21 cellular contexts compared by ENCODE assay signal in the genomic region with DNA sequence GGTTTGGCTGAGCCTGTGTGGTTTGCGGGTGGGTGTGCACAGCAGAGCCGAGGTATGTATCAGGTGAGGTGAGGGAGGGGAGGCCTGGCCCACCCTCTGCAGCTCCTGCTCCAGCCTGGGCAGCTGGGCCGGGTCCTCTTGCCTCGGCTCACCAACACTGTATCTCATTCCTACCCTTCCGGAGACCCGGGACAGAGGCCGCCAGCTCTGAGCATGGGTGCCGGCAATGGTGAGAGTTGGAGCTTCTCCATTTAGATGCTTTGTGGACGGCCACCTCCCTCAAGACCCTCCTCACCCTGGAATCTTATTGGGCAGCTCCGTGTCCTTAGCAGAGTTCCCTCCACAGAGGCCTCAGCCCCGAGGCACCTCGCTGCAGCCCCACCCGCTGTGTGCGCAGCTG. TPM values are rescaled to one million over a fixed set of nuclear protein-coding genes. Genes with fewer than 3 reads are reported as not detected.
A peak's percentile ranks its signal among the peaks of the same experiment; 100 is the strongest.
DNase-seq lines count a peak whose midpoint lies in the region; ATAC-seq and TF ChIP-seq lines count a peak whose summit lies in the region.
"Had no signal": no experiment of that assay in that cellular context is flagged by ENCODE, and none has a peak within 500 bp of the region (broad histone marks: within the 10 kb centered on the region; RNA-seq: fewer than 3 reads in every experiment).

No MANE protein-coding gene starts in this region.

- peak overlapping the region; percentile 67 for H2BK12ac ChIP-seq in neuronal stem cell (ENCODE audit: low read length)

- TF ChIP-seq CTCF in thoracic aorta (IDR thresholded peaks at IDR 0.05) = no peak

- no peaks in the 10 kb centered on the region for H3K27me3 Mint-ChIP-seq in activated CD8-positive, alpha-beta T cell treated with anti-CD3 and anti-CD28 coated beads, Interleukin-2, amount 10 ng/mL, durations not matched to agents 7 days and 5 days (ENCODE audit: low read depth)
- H3K27me3 Mint-ChIP-seq in activated CD4-positive, alpha-beta T cell treated with anti-CD3 and anti-CD28 coated beads, Interleukin-2, amount 10 ng/mL, durations not matched to agents 7 days and 5 days = no peaks in the 10 kb centered on the region
- H3K27me3 Mint-ChIP-seq: CD4-positive, CD25-positive, alpha-beta regulatory T cell had no signal

- no peak overlapping the region for H4K8ac ChIP-seq in neuronal stem cell (ENCODE audit: low read depth, low read length)

- peaks cover 43% of the 10 kb centered on the region for H3K4me1 ChIP-seq in BLaER1
- peaks cover 1 to 10% of the 10 kb centered on the region in 2 donors for H3K4me1 ChIP-seq in neuronal stem cell (ENCODE audit: control insufficient read depth in 2 of 2, insufficient read depth in 1 of 2, low read depth in 1 of 2, low read length in 2 of 2)
- peaks cover 12 to 45% of the 10 kb centered on the region in 2 donors for H3K4me1 ChIP-seq in thoracic aorta (ENCODE audit: control insufficient read depth in 1 of 2, low read depth in 2 of 2)
- H3K4me1 ChIP-seq: BE2C, Caco-2, HAP-1 had no signal

- no peak for ATAC-seq in thoracic aorta (ENCODE audit: insufficient number of reproducible peaks, low FRiP score, low read depth)
- ATAC-seq in activated CD8-positive, alpha-beta T cell treated with anti-CD3 and anti-CD28 coated beads, Interleukin-2, amount 10 ng/mL, durations not matched to agents 7 days and 5 days = no peak
- ATAC-seq: A549; CD8-positive, alpha-beta T cell; GM23338 had no signal

- H2BK5ac ChIP-seq in neuronal stem cell (ENCODE audit: low read length) = no peak overlapping the region

- POLR2A ChIA-PET in activated CD8-positive, alpha-beta T cell treated with anti-CD3 and anti-CD28 coated beads, Interleukin-2, amount 10 ng/mL, durations not matched to agents 7 days and 5 days (lab: Charles Lee) = no interaction called here
- POLR2A ChIA-PET in activated CD4-positive, alpha-beta T cell treated with anti-CD3 and anti-CD28 coated beads, Interleukin-2, amount 10 ng/mL, durations not matched to agents 7 days and 5 days (lab: Charles Lee) = no interaction called here

- H3K4me3 ChIP-seq in BLaER1 (no peak overlapping the region), neuronal stem cell (ENCODE audit: low read length in 2 of 2) (no peak overlapping the region), thoracic aorta (no peak overlapping the region)
- H3K4me3 ChIP-seq: A549, GM23338, HAP-1 had no signal

- H3K79me1 ChIP-seq in neuronal stem cell (ENCODE audit: low read depth, low read length) = no peaks in the 10 kb centered on the region

- H3K9ac ChIP-seq in BLaER1 (no peak overlapping the region), neuronal stem cell (ENCODE audit: low read depth, low read length, poor library complexity) (peak overlapping the region; percentile 68)

- no peaks in the 10 kb centered on the region for H3K4me1 Mint-ChIP-seq in activated CD8-positive, alpha-beta T cell treated with anti-CD3 and anti-CD28 coated beads, Interleukin-2, amount 10 ng/mL, durations not matched to agents 7 days and 5 days (ENCODE audit: low read depth)
- H3K4me1 Mint-ChIP-seq in activated CD4-positive, alpha-beta T cell treated with anti-CD3 and anti-CD28 coated beads, Interleukin-2, amount 10 ng/mL, durations not matched to agents 7 days and 5 days = no peaks in the 10 kb centered on the region
- H3K4me1 Mint-ChIP-seq: CD4-positive, CD25-positive, alpha-beta regulatory T cell had no signal

- H3K27me3 ChIP-seq in BLaER1 = no peaks in the 10 kb centered on the region
- peaks cover 2 to 48% (median 11%) of the 10 kb centered on the region in 3 experiments for H3K27me3 ChIP-seq in neuronal stem cell (ENCODE audit: control insufficient read depth in 3 of 3, insufficient read depth in 3 of 3, low read depth in 1 of 3, low read length in 3 of 3)
- H3K27me3 ChIP-seq in thoracic aorta (replicated peaks; ENCODE audit: insufficient read depth) = no peaks in the 10 kb centered on the region
- H3K27me3 ChIP-seq: BE2C had no signal

- H3K4me2 ChIP-seq in BLaER1 (peak overlapping the region; percentile 72), neuronal stem cell (ENCODE audit: insufficient read depth, low read length, poor library complexity, severe bottlenecking) (no peak overlapping the region)
- H3K4me2 ChIP-seq: A549, GM23338 had no signal

- peak overlapping the region; percentile 82 for H2AK5ac ChIP-seq in neuronal stem cell (ENCODE audit: low read depth, low read length)

- no peak overlapping the region for H2BK120ac ChIP-seq in neuronal stem cell (ENCODE audit: low read depth, low read length)

- no CpG with 5 or more reads among the region's 14 CpGs for WGBS in neuronal stem cell (ENCODE audit: extremely low coverage in 2 of 2, insufficient read length in 2 of 2, insufficient replicate concordance in 1 of 2), 2 donors

- peak overlapping the region; percentile 90 for H3K18ac ChIP-seq in neuronal stem cell (ENCODE audit: low read length)

- no peaks in the 10 kb centered on the region for H3K36me3 ChIP-seq in BLaER1
- no peaks in the 10 kb centered on the region for H3K36me3 ChIP-seq in neuronal stem cell (replicated peaks in 1 of 2; ENCODE audit: control insufficient read depth in 2 of 2, insufficient read depth in 2 of 2, low read length in 2 of 2)
- H3K36me3 ChIP-seq in thoracic aorta = peaks cover 44% of the 10 kb centered on the region
- H3K36me3 ChIP-seq: BE2C, HAP-1 had no signal

- peak overlapping the region; percentile 38 for H2BK15ac ChIP-seq in neuronal stem cell (ENCODE audit: low read length)

- no peak overlapping the region for H3K4me3 Mint-ChIP-seq in activated CD8-positive, alpha-beta T cell treated with anti-CD3 and anti-CD28 coated beads, Interleukin-2, amount 10 ng/mL, durations not matched to agents 7 days and 5 days
- no peak overlapping the region for H3K4me3 Mint-ChIP-seq in activated CD4-positive, alpha-beta T cell treated with anti-CD3 and anti-CD28 coated beads, Interleukin-2, amount 10 ng/mL, durations not matched to agents 7 days and 5 days
- H3K4me3 Mint-ChIP-seq: CD4-positive, CD25-positive, alpha-beta regulatory T cell; CD8-positive, alpha-beta T cell; GM23338; HFFc6 had no signal

- H3K14ac ChIP-seq in neuronal stem cell (ENCODE audit: low read length) = peak overlapping the region; percentile 78

- H3K4ac ChIP-seq in neuronal stem cell (ENCODE audit: low read length) = peak overlapping the region; percentile 71

- no peaks in the 10 kb centered on the region for H3K9me3 Mint-ChIP-seq in activated CD8-positive, alpha-beta T cell treated with anti-CD3 and anti-CD28 coated beads, Interleukin-2, amount 10 ng/mL, durations not matched to agents 7 days and 5 days (ENCODE audit: insufficient read depth)
- H3K9me3 Mint-ChIP-seq in activated CD4-positive, alpha-beta T cell treated with anti-CD3 and anti-CD28 coated beads, Interleukin-2, amount 10 ng/mL, durations not matched to agents 7 days and 5 days = no peaks in the 10 kb centered on the region
- H3K9me3 Mint-ChIP-seq: CD4-positive, CD25-positive, alpha-beta regulatory T cell; CD8-positive, alpha-beta T cell; GM23338; HFFc6 had no signal

- H2AFZ ChIP-seq in neuronal stem cell (ENCODE audit: low read length) = no peak overlapping the region
- H2AFZ ChIP-seq: GM23338 had no signal

- no peak overlapping the region for H4K91ac ChIP-seq in neuronal stem cell (ENCODE audit: low read depth, low read length, poor library complexity)

- no peaks in the 10 kb centered on the region for H4K20me1 ChIP-seq in BLaER1

- peak; percentile 37 for DNase-seq in NCI-H69 (lab: John Stamatoyannopoulos, UW)
- DNase-seq in neuronal stem cell (ENCODE audit: low spot score) = no peak
- no peak for DNase-seq in thoracic aorta (ENCODE audit: low spot score)
- no peak for DNase-seq in inferior parietal cortex (ENCODE audit: extremely low spot score)
- DNase-seq in T-helper 9 cell = no peak
- DNase-seq in activated CD8-positive, alpha-beta T cell treated with anti-CD3 and anti-CD28 coated beads, Interleukin-2, amount 10 ng/mL, durations not matched to agents 7 days and 5 days = no peak
- DNase-seq in activated CD4-positive, alpha-beta T cell treated with anti-CD3 and anti-CD28 coated beads, Interleukin-2, amount 10 ng/mL, durations not matched to agents 7 days and 5 days = no peak
- DNase-seq: 8988T; ACHN; AML-193; BE2C; Caco-2; CD4-positive, CD25-positive, alpha-beta regulatory T cell; CD8-positive, alpha-beta T cell; DND-41; HFFc6 had no signal

- peak overlapping the region; percentile 48 for H3K23ac ChIP-seq in neuronal stem cell (ENCODE audit: low read depth, low read length, poor library complexity)

- H3K36me3 Mint-ChIP-seq in activated CD8-positive, alpha-beta T cell treated with anti-CD3 and anti-CD28 coated beads, Interleukin-2, amount 10 ng/mL, durations not matched to agents 7 days and 5 days (ENCODE audit: low read depth) = no peaks in the 10 kb centered on the region
- no peaks in the 10 kb centered on the region for H3K36me3 Mint-ChIP-seq in activated CD4-positive, alpha-beta T cell treated with anti-CD3 and anti-CD28 coated beads, Interleukin-2, amount 10 ng/mL, durations not matched to agents 7 days and 5 days (ENCODE audit: low read depth)
- H3K36me3 Mint-ChIP-seq: CD4-positive, CD25-positive, alpha-beta regulatory T cell; CD8-positive, alpha-beta T cell had no signal

- no peaks in the 10 kb centered on the region for H3K9me3 ChIP-seq in BLaER1
- no peaks in the 10 kb centered on the region for H3K9me3 ChIP-seq in neuronal stem cell (replicated peaks in 1 of 2; ENCODE audit: control insufficient read depth in 2 of 2, insufficient read depth in 1 of 2, low read depth in 1 of 2, low read length in 2 of 2)
- no peaks in the 10 kb centered on the region for H3K9me3 ChIP-seq in thoracic aorta
- H3K9me3 ChIP-seq: A549, BE2C, Caco-2, HAP-1 had no signal

- H3K27ac Mint-ChIP-seq in activated CD8-positive, alpha-beta T cell treated with anti-CD3 and anti-CD28 coated beads, Interleukin-2, amount 10 ng/mL, durations not matched to agents 7 days and 5 days = no peak overlapping the region
- no peak overlapping the region for H3K27ac Mint-ChIP-seq in activated CD4-positive, alpha-beta T cell treated with anti-CD3 and anti-CD28 coated beads, Interleukin-2, amount 10 ng/mL, durations not matched to agents 7 days and 5 days
- H3K27ac Mint-ChIP-seq: CD4-positive, CD25-positive, alpha-beta regulatory T cell; CD8-positive, alpha-beta T cell; GM23338; HFFc6 had no signal

- CTCF ChIA-PET in activated CD8-positive, alpha-beta T cell treated with anti-CD3 and anti-CD28 coated beads, Interleukin-2, amount 10 ng/mL, durations not matched to agents 7 days and 5 days (lab: Charles Lee) = no interaction called here
- CTCF ChIA-PET in activated CD4-positive, alpha-beta T cell treated with anti-CD3 and anti-CD28 coated beads, Interleukin-2, amount 10 ng/mL, durations not matched to agents 7 days and 5 days (lab: Charles Lee) = no interaction called here

- 0 out of 2 replicates have a peak overlapping the region, but pooled peaks have one; percentile 6 for H3K27ac ChIP-seq in BLaER1
- H3K27ac ChIP-seq in neuronal stem cell (replicated peaks; ENCODE audit: low read length) = no peak overlapping the region
- H3K27ac ChIP-seq in thoracic aorta = peak overlapping the region; percentile 67 to 79
- H3K27ac ChIP-seq: A549, C4-2B had no signal

RNA-seq across cellular contexts. Expression of gene ANO1, which starts 55.7 kb away (rescaled TPM):
- 0.20 TPM for polyA plus RNA-seq in neuronal stem cell (2013, experiment 1 of 2)
- polyA plus RNA-seq in neuronal stem cell (2013, experiment 2 of 2) = 0.28 TPM
- total RNA-seq in thoracic aorta = 100 to 1,000 TPM; 122 to 161 TPM
- not detected for total RNA-seq in activated CD8-positive, alpha-beta T cell treated with anti-CD3 and anti-CD28 coated beads, Interleukin-2, amount 10 ng/mL, durations not matched to agents 7 days and 5 days
- not detected for total RNA-seq in activated CD4-positive, alpha-beta T cell treated with anti-CD3 and anti-CD28 coated beads, Interleukin-2, amount 10 ng/mL, durations not matched to agents 7 days and 5 days
- total RNA-seq: CD4-positive, CD25-positive, alpha-beta regulatory T cell; CD8-positive, alpha-beta T cell; HFFc6 had no signal
- polyA plus RNA-seq: CD4-positive, CD25-positive, alpha-beta regulatory T cell had no signal

Comparison
In these comparisons a context has a peak if more than half of its experiments do, and no peak if none do; other contexts are left out.
1. RNA of gene ANO1, which starts 55.7 kb away (total RNA-seq): 122 to 161 TPM in thoracic aorta; not detected in activated CD4-positive, alpha-beta T cell treated with anti-CD3 and anti-CD28 coated beads, Interleukin-2, amount 10 ng/mL, durations not matched to agents 7 days and 5 days and not detected in activated CD8-positive, alpha-beta T cell treated with anti-CD3 and anti-CD28 coated beads, Interleukin-2, amount 10 ng/mL, durations not matched to agents 7 days and 5 days; every median in the first group is over 100 times any median in the second.